In the genomic region with DNA sequence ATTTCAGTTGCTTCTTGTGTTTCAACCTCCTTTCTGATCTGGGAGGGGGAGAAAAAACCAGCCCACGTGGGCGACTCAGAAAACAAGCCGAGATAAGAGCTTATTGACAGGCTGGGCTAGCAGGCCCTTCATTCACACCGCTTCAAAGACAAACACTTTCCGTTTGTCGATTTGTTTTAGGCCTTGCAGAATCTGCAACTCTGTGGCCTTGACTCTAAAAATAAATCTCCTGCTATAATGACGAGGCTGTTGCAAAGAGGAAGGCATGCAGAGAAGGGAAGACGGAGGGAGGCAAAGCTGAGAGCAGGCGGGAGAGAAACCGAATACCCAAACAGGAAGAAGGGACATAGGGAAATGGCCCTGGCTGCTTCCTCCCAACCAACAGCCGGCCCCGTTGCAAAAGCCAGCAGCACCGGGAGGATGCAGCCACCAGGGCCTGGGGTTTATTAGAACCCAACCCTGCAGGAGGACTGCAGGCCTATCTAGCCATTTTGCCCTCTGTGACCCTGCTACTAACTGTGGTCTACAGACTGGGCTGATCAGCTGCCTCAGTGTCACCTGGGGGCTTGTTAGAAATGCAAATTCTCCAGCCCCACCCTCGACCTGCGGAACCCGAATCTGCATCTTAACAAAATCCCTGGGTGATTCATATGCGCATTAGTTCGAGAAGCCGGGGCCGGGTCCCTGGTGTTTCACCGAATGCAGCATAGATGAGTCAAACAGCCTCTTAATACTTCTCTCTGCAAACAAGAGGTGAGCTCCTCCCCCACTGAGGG, we compare ENCODE assay signal across 9 cellular contexts.
DNase-seq lines count a peak whose midpoint lies in the region; ATAC-seq, FAIRE-seq and TF ChIP-seq lines count a peak whose summit lies in the region.
"Had no signal": no experiment of that assay in that cellular context is flagged by ENCODE, and none has a peak within 500 bp of the region (broad histone marks: within the 10 kb centered on the region; RNA-seq: fewer than 3 reads in every experiment).

No MANE protein-coding gene starts in this region.

- no peaks in the 10 kb centered on the region for H3K36me3 Mint-ChIP-seq in T-helper 17 cell (ENCODE audit: low read depth)
- H3K36me3 Mint-ChIP-seq: memory B cell had no signal

- no peak overlapping the region for H3K4me3 ChIP-seq in lower lobe of right lung

- no peak for TF ChIP-seq CTCF in lower lobe of right lung (IDR thresholded peaks at IDR 0.05)

- H3K36me3 ChIP-seq in lower lobe of right lung = no peaks in the 10 kb centered on the region

- peak overlapping the region; percentile 95 for H3K27ac Mint-ChIP-seq in T-helper 17 cell
- H3K27ac Mint-ChIP-seq: memory B cell had no signal

- H3K4me3 Mint-ChIP-seq in T-helper 17 cell = peak overlapping the region; percentile 84
- H3K4me3 Mint-ChIP-seq: memory B cell had no signal

- FAIRE-seq in H54 (lab: Jason Lieb, UNC) = no peak

- intact Hi-C loops in lower lobe of right lung (cut with DNase I) = no loop called here

- peak; percentile 20 for DNase-seq in H54 (ENCODE audit: insufficient read length, low spot score)
- DNase-seq in T-helper 17 cell = peak in 1 of 3 donors; percentile 12
- peak; percentile 15 for DNase-seq in activated naive CD8-positive, alpha-beta T cell treated with anti-CD3 and anti-CD28 coated beads, Interleukin-2, amount 50 U/mL, for 16 hours (ENCODE audit: low read depth, low spot score)
- peak; percentile 47 for DNase-seq in lower lobe of right lung
- DNase-seq in stimulated activated CD8-positive, alpha-beta memory T cell treated with anti-CD3 and anti-CD28 coated beads, Interleukin-15, amount 100 ng/mL, for 48 hours (ENCODE audit: low read depth in 2 of 2) = peak; percentile 47
- no peak for DNase-seq in D341Med (ENCODE audit: low spot score)
- no peak for DNase-seq in COLO829 (ENCODE audit: low spot score)

- H3K27me3 Mint-ChIP-seq in T-helper 17 cell = no peaks in the 10 kb centered on the region

- H3K27ac ChIP-seq in lower lobe of right lung = peak overlapping the region; percentile 49

- H3K4me1 Mint-ChIP-seq in T-helper 17 cell = peaks cover 26% of the 10 kb centered on the region

- H3K4me1 ChIP-seq in lower lobe of right lung = peaks cover 13% of the 10 kb centered on the region

- no peak for TF ChIP-seq POLR2A in H54 (IDR thresholded peaks at IDR 0.05; ENCODE audit: low read depth, low read length)

- no peaks in the 10 kb centered on the region for H3K9me3 ChIP-seq in T-helper 17 cell (ENCODE audit: control insufficient read depth, low read length, poor library complexity, severe bottlenecking)
- H3K9me3 ChIP-seq in lower lobe of right lung = no peaks in the 10 kb centered on the region

- ATAC-seq in T-helper 17 cell (peak; percentile 62), lower lobe of right lung (peak; percentile 43 to 59), GM21737 (IDR thresholded peaks at IDR 0.05; ENCODE audit: unreplicated experiment) (no peak)

- H3K27me3 ChIP-seq in lower lobe of right lung (ENCODE audit: low read depth) = no peaks in the 10 kb centered on the region

Comparison
In these comparisons a context has a peak if more than half of its experiments do, and no peak if none do; other contexts are left out.
1. DNase-seq: peak in H54 (single experiment), activated naive CD8-positive, alpha-beta T cell treated with anti-CD3 and anti-CD28 coated beads, Interleukin-2, amount 50 U/mL, for 16 hours (single experiment), lower lobe of right lung (single experiment) and stimulated activated CD8-positive, alpha-beta memory T cell treated with anti-CD3 and anti-CD28 coated beads, Interleukin-15, amount 100 ng/mL, for 48 hours (2 of 2); none in D341Med (single experiment) and COLO829 (single experiment).